16 cellular contexts compared by ENCODE assay signal in genomic region chr5:172466062-172466461, GRCh38. TPM values are rescaled to one million over a fixed set of nuclear protein-coding genes. Genes with fewer than 3 reads are reported as not detected.
"Had no signal": no experiment of that assay in that cellular context is flagged by ENCODE, and none has a peak within 500 bp of the region (broad histone marks: within the 10 kb centered on the region; RNA-seq: fewer than 3 reads in every experiment).

No MANE protein-coding gene starts in this region.

- H3K36me3 Mint-ChIP-seq: immature natural killer cell, type B pancreatic cell had no signal

- H3K27ac ChIP-seq: colonic mucosa, foreskin keratinocyte, neutrophil, vagina had no signal

- ATAC-seq: foreskin keratinocyte; left colon; naive thymus-derived CD4-positive, alpha-beta T cell had no signal

- H3K9me3 Mint-ChIP-seq: immature natural killer cell had no signal

- H3K4me3 Mint-ChIP-seq: immature natural killer cell; naive thymus-derived CD4-positive, alpha-beta T cell; nephron progenitor cell; type B pancreatic cell had no signal

- H3K27ac Mint-ChIP-seq: immature natural killer cell; naive thymus-derived CD4-positive, alpha-beta T cell; type B pancreatic cell had no signal

- H3K4me2 ChIP-seq: smooth muscle cell had no signal

- H3K36me3 ChIP-seq: colonic mucosa, neutrophil, vagina had no signal

- H3K27me3 ChIP-seq: colonic mucosa, vagina had no signal

- H3K4me3 ChIP-seq: colonic mucosa, lung, smooth muscle cell, vagina had no signal

- H3K4me1 Mint-ChIP-seq: immature natural killer cell had no signal

- H3K27me3 Mint-ChIP-seq: type B pancreatic cell had no signal

- H3K4me1 ChIP-seq: colonic mucosa, foreskin keratinocyte, vagina had no signal

- H3K9me3 ChIP-seq: colonic mucosa, neutrophil, vagina had no signal

- DNase-seq: colonic mucosa; dermis blood vessel endothelial cell; erythroblast; foreskin keratinocyte; immature natural killer cell; left colon; mesenchymal stem cell; naive thymus-derived CD4-positive, alpha-beta T cell; nephron progenitor cell; stimulated activated CD4-positive, alpha-beta T cell treated with anti-CD3 and anti-CD28 coated beads, Interleukin-2, amount 100 ng/mL, for 48 hours; stimulated activated naive CD4-positive, alpha-beta T cell treated with Interleukin-2 at 50 U/mL for 16 hours had no signal

RNA-seq across cellular contexts. Expression of gene SH3PXD2B, which starts 11.7 kb away (rescaled TPM):
- polyA plus RNA-seq: immature natural killer cell had no signal
